In the genomic region with DNA sequence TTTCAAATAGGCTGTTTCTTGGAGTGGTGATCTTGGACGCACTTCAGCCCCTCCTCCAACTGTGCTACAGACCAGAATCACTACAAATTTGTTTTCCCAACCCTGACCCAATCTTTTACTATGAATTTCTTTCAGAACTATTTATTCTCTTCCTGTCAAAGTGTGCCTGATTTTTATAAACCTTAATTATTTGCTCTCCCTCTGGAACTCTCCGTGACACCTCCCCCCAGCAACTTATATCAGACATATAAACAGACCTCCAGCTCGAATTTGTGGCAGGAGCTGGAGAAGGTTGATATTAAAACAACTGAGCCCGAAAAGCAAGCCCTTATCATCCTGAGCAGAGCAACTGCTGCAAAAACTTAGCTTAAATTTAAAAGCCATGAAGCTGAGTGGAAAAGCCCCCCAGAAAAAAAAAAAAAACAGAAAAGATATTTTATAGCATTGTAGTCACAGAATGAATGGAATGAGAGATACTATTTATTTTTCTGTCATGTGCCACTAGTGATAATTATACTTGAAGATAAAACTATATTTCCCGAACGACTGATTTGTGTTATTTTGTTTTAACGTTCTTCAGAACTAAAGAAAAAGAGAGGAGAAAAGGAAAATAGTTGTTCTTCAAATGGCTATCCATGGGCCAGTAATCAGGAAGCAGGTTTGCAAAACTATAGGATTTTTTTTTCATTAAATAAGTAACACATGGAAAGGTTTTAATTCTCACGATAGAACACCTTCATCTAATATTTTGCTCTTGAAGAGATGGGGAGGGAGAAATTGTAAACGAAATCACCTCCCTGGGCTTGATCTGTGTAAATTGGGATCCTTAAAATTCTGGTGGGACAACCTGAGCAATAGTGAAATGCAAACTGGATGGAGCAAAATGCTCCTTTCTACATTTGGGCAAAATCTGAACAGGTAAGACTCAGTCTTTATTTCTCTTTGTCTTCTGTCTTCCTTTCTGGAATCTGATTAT, we compare ENCODE assay signal across 24 cellular contexts.
"Had no signal": no experiment of that assay in that cellular context is flagged by ENCODE, and none has a peak within 500 bp of the region (broad histone marks: within the 10 kb centered on the region; RNA-seq: fewer than 3 reads in every experiment).

No MANE protein-coding gene starts in this region.

- H3K36me3 ChIP-seq: brain microvascular endothelial cell, cardiac muscle cell had no signal

- H3K4me3 Mint-ChIP-seq: activated CD4-positive, alpha-beta T cell treated with anti-CD3 and anti-CD28 coated beads, Interleukin-2, amount 10 ng/mL, durations not matched to agents 24 days and 14 days; activated CD8-positive, alpha-beta memory T cell treated with anti-CD3 and anti-CD28 coated beads, Interleukin-2, amount 10 ng/mL, durations not matched to agents 7 days and 5 days; activated naive CD4-positive, alpha-beta T cell treated with anti-CD3 and anti-CD28 coated beads for 36 hours; activated naive CD8-positive, alpha-beta T cell; activated T-cell treated with anti-CD3 and anti-CD28 coated beads, Interleukin-2, amount 50 U/mL, for 24 hours; activated T-helper 17 cell treated with anti-CD3 and anti-CD28 coated beads, Interleukin-2, amount 50 U/mL, for 72 hours; T-helper 17 cell had no signal

- H3K27ac Mint-ChIP-seq: activated CD4-positive, alpha-beta T cell treated with anti-CD3 and anti-CD28 coated beads, Interleukin-2, amount 10 ng/mL, durations not matched to agents 24 days and 14 days; activated CD8-positive, alpha-beta memory T cell treated with anti-CD3 and anti-CD28 coated beads, Interleukin-2, amount 10 ng/mL, durations not matched to agents 7 days and 5 days; activated naive CD4-positive, alpha-beta T cell treated with anti-CD3 and anti-CD28 coated beads for 36 hours; activated naive CD8-positive, alpha-beta T cell; activated T-cell treated with anti-CD3 and anti-CD28 coated beads, Interleukin-2, amount 50 U/mL, for 24 hours; activated T-helper 17 cell treated with anti-CD3 and anti-CD28 coated beads, Interleukin-2, amount 50 U/mL, for 72 hours; T-helper 17 cell; WTC11 had no signal

- H3K36me3 Mint-ChIP-seq: activated naive CD8-positive, alpha-beta T cell; WTC11 had no signal

- ATAC-seq: activated CD8-positive, alpha-beta memory T cell treated with anti-CD3 and anti-CD28 coated beads, Interleukin-2, amount 10 ng/mL, durations not matched to agents 7 days and 5 days; activated T-helper 17 cell treated with anti-CD3 and anti-CD28 coated beads, Interleukin-2, amount 50 U/mL, for 72 hours; PC-3; T-helper 17 cell had no signal

- H3K9me3 Mint-ChIP-seq: activated naive CD4-positive, alpha-beta T cell treated with anti-CD3 and anti-CD28 coated beads for 36 hours; activated T-cell treated with anti-CD3 and anti-CD28 coated beads, Interleukin-2, amount 50 U/mL, for 24 hours; WTC11 had no signal

- DNase-seq: activated CD4-positive, alpha-beta T cell treated with anti-CD3 and anti-CD28 coated beads, Interleukin-2, amount 10 ng/mL, durations not matched to agents 24 days and 14 days; activated CD4-positive, alpha-beta T cell treated with anti-CD3 and anti-CD28 coated beads, Interleukin-2, amount 50 U/mL, for 48 hours; activated CD4-positive, CD25-positive, alpha-beta regulatory T cell treated with anti-CD3 and anti-CD28 coated beads, Interleukin-2, amount 50 U/mL, for 72 hours; activated CD8-positive, alpha-beta memory T cell treated with anti-CD3 and anti-CD28 coated beads, Interleukin-2, amount 10 ng/mL, durations not matched to agents 7 days and 5 days; activated gamma-delta T cell; activated naive CD4-positive, alpha-beta T cell treated with anti-CD3 and anti-CD28 coated beads for 36 hours; activated T-cell treated with anti-CD3 and anti-CD28 coated beads, Interleukin-2, amount 50 U/mL, for 24 hours; amygdala; brain microvascular endothelial cell; Karpas-422; NCI-H1105; NCI-H1436; NCI-H1694 treated with DMSO at 0.1 percent for 48 hours; NCI-H2029 treated with DMSO at 0.1 percent for 48 hours; NCI-H69; NK-92 treated with Interleukin-12 subunit alpha and Interleukin-12 subunit beta, amount 100 ng/mL, for 24 hours; PC-3; SIG-M5; T-helper 17 cell; T-helper 9 cell had no signal

- H3K4me3 ChIP-seq: cardiac muscle cell had no signal

- H3K27ac ChIP-seq: brain microvascular endothelial cell, cardiac muscle cell had no signal

- H3K4me1 Mint-ChIP-seq: activated CD8-positive, alpha-beta memory T cell treated with anti-CD3 and anti-CD28 coated beads, Interleukin-2, amount 10 ng/mL, durations not matched to agents 7 days and 5 days; activated T-helper 17 cell treated with anti-CD3 and anti-CD28 coated beads, Interleukin-2, amount 50 U/mL, for 72 hours; T-helper 17 cell had no signal
